In genomic region chr9:129609486-129610192, GRCh38 we compare ENCODE assay signal across 9 cellular contexts. TPM values are rescaled to one million over a fixed set of nuclear protein-coding genes. Genes with fewer than 3 reads are reported as not detected.
A peak's percentile ranks its signal among the peaks of the same experiment; 100 is the strongest.
DNase-seq lines count a peak whose midpoint lies in the region; ATAC-seq, FAIRE-seq and TF ChIP-seq lines count a peak whose summit lies in the region.
"Had no signal": no experiment of that assay in that cellular context is flagged by ENCODE, and none has a peak within 500 bp of the region (broad histone marks: within the 10 kb centered on the region; RNA-seq: fewer than 3 reads in every experiment).

No MANE protein-coding gene starts in this region.

- H3K4me1 ChIP-seq in hepatocyte (ENCODE audit: insufficient read depth) (peaks cover 29% of the 10 kb centered on the region), smooth muscle cell (ENCODE audit: low read depth) (peaks cover 18% of the 10 kb centered on the region)

- FAIRE-seq in HTR-8/SVneo (lab: Jason Lieb, UNC) = no peak

- H3K4me2 ChIP-seq in hepatocyte (peak overlapping the region; percentile 98), smooth muscle cell (peak overlapping the region; percentile 99)

- H3K36me3 ChIP-seq in hepatocyte (replicated peaks; ENCODE audit: insufficient read depth, low read depth) = no peaks in the 10 kb centered on the region
- no peaks in the 10 kb centered on the region for H3K36me3 ChIP-seq in smooth muscle cell (ENCODE audit: low read depth)

- H3K4me3 ChIP-seq in hepatocyte (no peak overlapping the region), smooth muscle cell (peak overlapping the region; percentile 84)

- peak; percentile 76 for ATAC-seq in CD4-positive, alpha-beta T cell (ENCODE audit: poor library complexity)
- peak; percentile 19 for ATAC-seq in activated naive CD8-positive, alpha-beta T cell treated with anti-CD3 and anti-CD28 coated beads, Interleukin-2, amount 10 ng/mL, durations not matched to agents 7 days and 5 days (ENCODE audit: low read depth)

- no peak overlapping the region for H3K9ac ChIP-seq in smooth muscle cell (ENCODE audit: low read depth)

- CTCF ChIA-PET in CD4-positive, alpha-beta T cell (lab: Charles Lee) = interaction anchor here (1.0 to 2.3 kb wide), 6 partner anchors 15 to 474 kb away, joined by 4 to 17 read pairs (median 8); no protein-coding TSS in a partner anchor

- POLR2A ChIA-PET in CD4-positive, alpha-beta T cell (lab: Charles Lee) = interaction anchor here (1.5 to 2.1 kb wide), 3 partner anchors 16 to 470 kb away, joined by 6 to 17 read pairs (median 9); partner anchors contain the start of genes IER5L and NTMT1
- POLR2A ChIA-PET in activated naive CD8-positive, alpha-beta T cell treated with anti-CD3 and anti-CD28 coated beads, Interleukin-2, amount 10 ng/mL, durations not matched to agents 7 days and 5 days (lab: Charles Lee) = interaction anchor here (0.6 to 1.7 kb wide), 5 partner anchors 16 to 463 kb away, joined by 3 to 7 read pairs (median 4); partner anchors contain the start of genes IER5L and NTMT1

- H3K79me2 ChIP-seq in hepatocyte (no peaks in the 10 kb centered on the region), smooth muscle cell (ENCODE audit: low read depth) (no peaks in the 10 kb centered on the region)

- H4K20me1 ChIP-seq in hepatocyte (ENCODE audit: insufficient read depth, poor library complexity, severe bottlenecking) (no peaks in the 10 kb centered on the region), smooth muscle cell (ENCODE audit: low read depth) (no peaks in the 10 kb centered on the region)

- peak; percentile 45 to 81 (median 66) for DNase-seq in CD4-positive, alpha-beta T cell
- peak; percentile 19 for DNase-seq in OCI-M1 (lab: John Stamatoyannopoulos, UW)
- peak; percentile 67 for DNase-seq in activated naive CD8-positive, alpha-beta T cell treated with anti-CD3 and anti-CD28 coated beads, Interleukin-2, amount 10 ng/mL, durations not matched to agents 7 days and 5 days
- peak; percentile 55 for DNase-seq in hepatocyte (ENCODE audit: low spot score)
- DNase-seq in smooth muscle cell (lab: John Stamatoyannopoulos, UW; ENCODE audit: unreplicated experiment) = no peak
- DNase-seq in HTR-8/SVneo (ENCODE audit: insufficient read length, low spot score) = no peak
- no peak for DNase-seq in SW 1271 (lab: John Stamatoyannopoulos, UW)
- DNase-seq in NCI-H82 (lab: John Stamatoyannopoulos, UW) = no peak

- no peak overlapping the region for H3K27ac ChIP-seq in CD4-positive, alpha-beta T cell (ENCODE audit: low read depth, low read length)
- H3K27ac ChIP-seq in hepatocyte (peak overlapping the region; percentile 68), smooth muscle cell (ENCODE audit: low read depth) (peak overlapping the region; percentile 56)

- H2AFZ ChIP-seq in hepatocyte (no peak overlapping the region), smooth muscle cell (ENCODE audit: low read depth) (no peak overlapping the region)

- TF ChIP-seq CTCF in CD4-positive, alpha-beta T cell (IDR thresholded peaks at IDR 0.05) = no peak
- TF ChIP-seq CTCF in hepatocyte (IDR thresholded peaks at IDR 0.05; ENCODE audit: poor library complexity) = no peak
- TF ChIP-seq CTCF in smooth muscle cell (IDR thresholded peaks at IDR 0.05; ENCODE audit: borderline replicate concordance, insufficient read depth, poor library complexity, severe bottlenecking) = no peak

- peaks cover 5% of the 10 kb centered on the region for H3K27me3 ChIP-seq in CD4-positive, alpha-beta T cell (ENCODE audit: control insufficient read depth, insufficient read depth, low read length)
- H3K27me3 ChIP-seq in hepatocyte = no peaks in the 10 kb centered on the region
- H3K27me3 ChIP-seq in smooth muscle cell (ENCODE audit: low read depth) = no peaks in the 10 kb centered on the region

- no peaks in the 10 kb centered on the region for H3K9me3 ChIP-seq in CD4-positive, alpha-beta T cell (ENCODE audit: control insufficient read depth, low read length)
- H3K9me3 ChIP-seq in hepatocyte (ENCODE audit: low read depth) (no peaks in the 10 kb centered on the region), smooth muscle cell (replicated peaks; ENCODE audit: low read depth) (no peaks in the 10 kb centered on the region)

- peaks cover 4% of the 10 kb centered on the region for H3K36me3 Mint-ChIP-seq in CD4-positive, alpha-beta T cell (ENCODE audit: low read depth)
- H3K36me3 Mint-ChIP-seq in activated naive CD8-positive, alpha-beta T cell treated with anti-CD3 and anti-CD28 coated beads, Interleukin-2, amount 10 ng/mL, durations not matched to agents 7 days and 5 days = no peaks in the 10 kb centered on the region

- no peaks in the 10 kb centered on the region for H3K9me2 ChIP-seq in hepatocyte (replicated peaks; ENCODE audit: insufficient read depth)

- peak overlapping the region; percentile 92 for H3K27ac Mint-ChIP-seq in CD4-positive, alpha-beta T cell
- peak overlapping the region; percentile 94 for H3K27ac Mint-ChIP-seq in activated naive CD8-positive, alpha-beta T cell treated with anti-CD3 and anti-CD28 coated beads, Interleukin-2, amount 10 ng/mL, durations not matched to agents 7 days and 5 days

- peaks cover 47% of the 10 kb centered on the region for H3K4me1 Mint-ChIP-seq in CD4-positive, alpha-beta T cell (ENCODE audit: low read depth)
- H3K4me1 Mint-ChIP-seq in activated naive CD8-positive, alpha-beta T cell treated with anti-CD3 and anti-CD28 coated beads, Interleukin-2, amount 10 ng/mL, durations not matched to agents 7 days and 5 days = peaks cover 29% of the 10 kb centered on the region

- H3K9me3 Mint-ChIP-seq in CD4-positive, alpha-beta T cell = no peaks in the 10 kb centered on the region
- no peaks in the 10 kb centered on the region for H3K9me3 Mint-ChIP-seq in activated naive CD8-positive, alpha-beta T cell treated with anti-CD3 and anti-CD28 coated beads, Interleukin-2, amount 10 ng/mL, durations not matched to agents 7 days and 5 days

- H3K4me3 Mint-ChIP-seq in CD4-positive, alpha-beta T cell = peak overlapping the region; percentile 97
- H3K4me3 Mint-ChIP-seq in activated naive CD8-positive, alpha-beta T cell treated with anti-CD3 and anti-CD28 coated beads, Interleukin-2, amount 10 ng/mL, durations not matched to agents 7 days and 5 days = peak overlapping the region; percentile 91

- WGBS in hepatocyte (ENCODE audit: low lambda C conversion rate, missing lambda C conversion rate) = 18% methylated on average over 27 of the region's 30 CpGs
- 48% methylated on average over 16 of the region's 30 CpGs for WGBS in smooth muscle cell (ENCODE audit: low lambda C conversion rate)

- peaks cover 15% of the 10 kb centered on the region for H3F3A ChIP-seq in smooth muscle cell (ENCODE audit: low read depth)

- no peaks in the 10 kb centered on the region for H3K27me3 Mint-ChIP-seq in CD4-positive, alpha-beta T cell
- peaks cover 2% of the 10 kb centered on the region for H3K27me3 Mint-ChIP-seq in activated naive CD8-positive, alpha-beta T cell treated with anti-CD3 and anti-CD28 coated beads, Interleukin-2, amount 10 ng/mL, durations not matched to agents 7 days and 5 days

- intact Hi-C loops in CD4-positive, alpha-beta T cell (cut with DNase I, micrococcal nuclease) = loop anchor here (1.0 to 10.0 kb wide), 12 partner anchors 15 to 479 kb away; no protein-coding TSS in a partner anchor

RNA-seq across cellular contexts. Expression of gene C9orf50, which starts 11.3 kb away (rescaled TPM):
- not detected for total RNA-seq in CD4-positive, alpha-beta T cell
- total RNA-seq in activated naive CD8-positive, alpha-beta T cell treated with anti-CD3 and anti-CD28 coated beads, Interleukin-2, amount 10 ng/mL, durations not matched to agents 7 days and 5 days = not detected
- not detected in 2 replicates for total RNA-seq in hepatocyte
- polyA plus RNA-seq in hepatocyte = 0.86 TPM in 1 of 2 replicates, not detected in the other
- total RNA-seq in smooth muscle cell = not detected in 2 replicates
- 0.59 TPM in 1 of 2 replicates, not detected in the other for polyA plus RNA-seq in smooth muscle cell
- total RNA-seq: kidney epithelial cell had no signal

RNA-seq across cellular contexts. Expression of gene NTMT1, which starts 16.3 kb away (rescaled TPM):
- 10 to 100 TPM; 50.7 to 52.5 TPM for total RNA-seq in CD4-positive, alpha-beta T cell
- total RNA-seq in activated naive CD8-positive, alpha-beta T cell treated with anti-CD3 and anti-CD28 coated beads, Interleukin-2, amount 10 ng/mL, durations not matched to agents 7 days and 5 days = 10 to 100 TPM; 30.1 to 34.9 TPM
- total RNA-seq in hepatocyte (20.8 and 32.5 TPM in 2 replicates), smooth muscle cell (24.7 and 42.9 TPM in 2 replicates)
- polyA plus RNA-seq in hepatocyte (66.9 and 81.4 TPM in 2 replicates), smooth muscle cell (118 and 129 TPM in 2 replicates)

RNA-seq across cellular contexts. Expression of gene ASB6, which starts 32.3 kb away (rescaled TPM):
- total RNA-seq in CD4-positive, alpha-beta T cell = 10 to 100 TPM; 28.5 to 29.3 TPM
- 10 to 100 TPM; 27.8 to 29.0 TPM for total RNA-seq in activated naive CD8-positive, alpha-beta T cell treated with anti-CD3 and anti-CD28 coated beads, Interleukin-2, amount 10 ng/mL, durations not matched to agents 7 days and 5 days
- total RNA-seq in hepatocyte (10.5 and 14.2 TPM in 2 replicates), smooth muscle cell (10.9 and 13.8 TPM in 2 replicates)
- polyA plus RNA-seq in hepatocyte (10.7 and 15.5 TPM in 2 replicates), smooth muscle cell (22.2 and 26.0 TPM in 2 replicates)

RNA-seq across cellular contexts. Expression of gene PRRX2, which starts 55.8 kb away (rescaled TPM):
- total RNA-seq in CD4-positive, alpha-beta T cell = not detected
- total RNA-seq in activated naive CD8-positive, alpha-beta T cell treated with anti-CD3 and anti-CD28 coated beads, Interleukin-2, amount 10 ng/mL, durations not matched to agents 7 days and 5 days = not detected
- total RNA-seq in hepatocyte = 5.7 and 9.7 TPM in 2 replicates
- 14.0 and 23.0 TPM in 2 replicates for polyA plus RNA-seq in hepatocyte
- total RNA-seq in smooth muscle cell = 59.9 and 87.7 TPM in 2 replicates
- 180 and 234 TPM in 2 replicates for polyA plus RNA-seq in smooth muscle cell
- total RNA-seq: kidney epithelial cell had no signal

Comparison
In these comparisons a context has a peak if more than half of its experiments do, and no peak if none do; other contexts are left out.
1. DNase-seq: peak in CD4-positive, alpha-beta T cell (10 of 10), OCI-M1 (single experiment), activated naive CD8-positive, alpha-beta T cell treated with anti-CD3 and anti-CD28 coated beads, Interleukin-2, amount 10 ng/mL, durations not matched to agents 7 days and 5 days (single experiment) and hepatocyte (single experiment); none in smooth muscle cell (single experiment), HTR-8/SVneo (single experiment), SW 1271 (0 of 2) and NCI-H82 (single experiment).